Comparison of ENCODE assay signal across 20 cellular contexts in the genomic region with DNA sequence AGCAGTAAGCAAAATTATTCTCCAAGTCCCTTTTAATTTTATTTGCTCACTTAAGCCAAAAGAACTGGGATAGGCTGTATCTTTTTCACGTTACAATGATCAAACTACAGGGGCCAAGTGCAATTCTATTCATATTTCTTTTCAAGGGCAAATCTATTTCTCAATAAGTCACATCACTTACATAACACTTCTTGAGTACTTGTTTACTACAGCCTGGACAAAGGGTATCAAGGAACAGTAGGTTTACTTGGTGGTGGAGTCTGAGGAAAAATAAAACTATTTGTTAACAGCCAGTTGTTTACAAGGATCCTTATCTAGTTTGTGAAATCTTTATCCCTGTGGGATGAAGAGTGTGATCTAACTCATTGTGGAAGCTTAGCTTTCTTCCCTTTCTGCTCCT.
"Had no signal": no experiment of that assay in that cellular context is flagged by ENCODE, and none has a peak within 500 bp of the region (broad histone marks: within the 10 kb centered on the region; RNA-seq: fewer than 3 reads in every experiment).

No MANE protein-coding gene starts in this region.

- H3K36me3 ChIP-seq: ovary, prostate gland, stomach, vagina had no signal

- H3K4me1 ChIP-seq: prostate gland, testis had no signal

- ATAC-seq: activated T-cell treated with anti-CD3 and anti-CD28 coated beads, Interleukin-2, amount 50 U/mL, for 4 hours; natural killer cell treated with Interleukin-12 subunit alpha and Interleukin-12 subunit beta and Interleukin-15 and Interleukin-18, amount 100 ng/mL, for 72 hours; stimulated activated memory B cell treated with anti-CD40 and anti-IgM and Interleukin-4, amounts not matched to agents 10 μg/mL and 1 μg/mL and 100 μg/mL, for 72 hours; WTC11 had no signal

- H3K27ac ChIP-seq: epithelial cell of prostate, ovary, prostate gland, stomach, testis had no signal

- H3K27me3 ChIP-seq: ovary, stomach, testis, vagina had no signal

- H3K9me3 ChIP-seq: ovary, prostate gland, stomach, testis, vagina had no signal

- DNase-seq: activated CD8-positive, alpha-beta memory T cell treated with anti-CD3 and anti-CD28 coated beads for 24 hours; activated CD8-positive, alpha-beta memory T cell treated with anti-CD3 and anti-CD28 coated beads, Interleukin-2, amount 50 U/mL, for 48 hours; activated naive CD4-positive, alpha-beta T cell treated with Interleukin-2 at 50 U/mL for 16 hours; activated naive CD8-positive, alpha-beta T cell treated with anti-CD3 and anti-CD28 coated beads for 36 hours; activated T-cell treated with anti-CD3 and anti-CD28 coated beads, Interleukin-2, amount 50 U/mL, for 4 hours; amniotic stem cell; foreskin fibroblast; hippocampal formation; ovary; stimulated activated CD4-positive, alpha-beta T cell treated with anti-CD3 and anti-CD28 coated beads, Interleukin-12 subunit alpha, Interleukin-12 subunit beta, amount 100 ng/mL, for 4 hours; stimulated activated CD4-positive, alpha-beta T cell treated with anti-CD3 and anti-CD28 coated beads, Interleukin-1b, Interleukin-23, amount 100 ng/mL, for 48 hours; stomach; T-helper 1 cell; testis had no signal

- H3K4me3 ChIP-seq: ovary, prostate gland, stomach, testis, vagina had no signal
